Comparison of ENCODE assay signal across 11 cellular contexts in the genomic region with DNA sequence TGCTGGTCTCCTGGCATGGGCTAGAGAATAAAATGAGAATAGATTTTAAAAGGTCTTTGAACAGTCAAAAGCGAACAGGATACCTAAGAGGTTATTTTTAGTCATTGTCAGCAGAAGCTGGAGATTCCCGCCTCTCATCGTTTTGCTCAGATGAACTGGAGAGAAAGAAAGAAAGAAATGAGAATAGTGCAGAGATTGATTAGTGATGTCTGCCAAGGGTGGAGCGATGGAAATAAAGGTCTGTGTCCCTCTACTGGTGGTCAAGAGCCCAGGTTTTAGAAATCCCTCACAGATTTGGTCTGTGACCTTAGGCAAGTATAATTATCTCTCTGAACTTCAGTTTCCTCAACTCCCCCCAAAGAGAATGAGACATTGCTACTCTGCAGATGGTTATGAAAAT. TPM values are rescaled to one million over a fixed set of nuclear protein-coding genes. Genes with fewer than 3 reads are reported as not detected.
A peak's percentile ranks its signal among the peaks of the same experiment; 100 is the strongest.
DNase-seq lines count a peak whose midpoint lies in the region; ATAC-seq, FAIRE-seq and TF ChIP-seq lines count a peak whose summit lies in the region.
"Had no signal": no experiment of that assay in that cellular context is flagged by ENCODE, and none has a peak within 500 bp of the region (broad histone marks: within the 10 kb centered on the region; RNA-seq: fewer than 3 reads in every experiment).

No MANE protein-coding gene starts in this region.

- peaks cover 9 to 10% of the 10 kb centered on the region in 2 donors for H3K27me3 ChIP-seq in small intestine (ENCODE audit: control insufficient read depth in 2 of 2, insufficient read depth in 2 of 2, low read length in 2 of 2)

- H3K27me3 Mint-ChIP-seq in WTC11 (ENCODE audit: low read depth) (peaks cover 50% of the 10 kb centered on the region), memory B cell (peaks cover 33% of the 10 kb centered on the region)

- ATAC-seq in WTC11 (peak; percentile 18; the same call in 1 of the 2 replicates), memory B cell (ENCODE audit: low read depth) (peak; percentile 50)

- H3K27ac ChIP-seq in small intestine (ENCODE audit: low read depth in 1 of 2, low read length in 1 of 2) = no peak overlapping the region
- H3K27ac ChIP-seq: prostate gland had no signal

- no peak for FAIRE-seq in small intestine (lab: Jason Lieb, UNC)
- FAIRE-seq: keratinocyte had no signal

- H3K9me3 Mint-ChIP-seq in WTC11 (no peaks in the 10 kb centered on the region), memory B cell (no peaks in the 10 kb centered on the region)

- no peaks in the 10 kb centered on the region for H3K4me1 ChIP-seq in small intestine (ENCODE audit: control insufficient read depth in 2 of 2, insufficient read depth in 1 of 2, low read depth in 1 of 2, low read length in 1 of 2)
- H3K4me1 ChIP-seq: prostate gland had no signal

- no peak overlapping the region for H3K4me3 ChIP-seq in GM12875 (ENCODE audit: low read depth, low read length)
- no peak overlapping the region for H3K4me3 ChIP-seq in NB4 (ENCODE audit: low read depth, low read length)
- no peak overlapping the region for H3K4me3 ChIP-seq in small intestine (ENCODE audit: low read depth in 1 of 2, low read length in 2 of 2)
- H3K4me3 ChIP-seq: prostate gland had no signal

- peak; percentile 49 for DNase-seq in NB4 (ENCODE audit: low read depth)
- DNase-seq in WTC11 (ENCODE audit: low spot score) = no peak
- DNase-seq in memory B cell (ENCODE audit: low spot score in 2 of 2) = no peak
- DNase-seq in small intestine = no peak
- no peak for DNase-seq in GOT3 (lab: John Stamatoyannopoulos, UW)
- DNase-seq in activated gamma-delta T cell treated with Interleukin-2 at 50 U/mL for 16 hours = no peak
- DNase-seq: activated effector memory CD4-positive, alpha-beta T cell treated with Interleukin-2 at 50 U/mL for 16 hours; T-helper 9 cell had no signal

- no peak overlapping the region for H3K27ac Mint-ChIP-seq in WTC11
- H3K27ac Mint-ChIP-seq in memory B cell = no peak overlapping the region

- no peak for TF ChIP-seq POLR2A in NB4 (IDR thresholded peaks at IDR 0.05; ENCODE audit: extremely low read depth, insufficient read length)

- no peaks in the 10 kb centered on the region for H3K36me3 Mint-ChIP-seq in WTC11
- no peaks in the 10 kb centered on the region for H3K36me3 Mint-ChIP-seq in memory B cell

- H3K4me1 Mint-ChIP-seq in WTC11 (peaks cover 14% of the 10 kb centered on the region), memory B cell (peaks cover 12% of the 10 kb centered on the region)

- CTCF ChIA-PET in WTC11 (lab: Charles Lee) = interaction anchor here (1.1 to 3.4 kb wide), 4 partner anchors 8 to 45 kb away, joined by 3 to 29 read pairs (median 4); no protein-coding TSS in a partner anchor

- WGBS in small intestine, 3 donors = 49 to 58% (median 50%) methylated on average over 4 of the region's 4 CpGs

- H3K4me3 Mint-ChIP-seq in WTC11 (peak overlapping the region; percentile 36), memory B cell (no peak overlapping the region)

- no peaks in the 10 kb centered on the region for H3K9me3 ChIP-seq in small intestine (ENCODE audit: control insufficient read depth, low read depth)
- H3K9me3 ChIP-seq: prostate gland had no signal

- 0 out of 2 replicates have a peak, but pooled peaks have one; percentile 4 for TF ChIP-seq CTCF in GM12875 (IDR thresholded peaks at IDR 0.05; ENCODE audit: borderline replicate concordance, insufficient read depth, low read depth, low read length)
- no peak for TF ChIP-seq CTCF in NB4 (IDR thresholded peaks at IDR 0.05; ENCODE audit: low read depth, low read length)
- no peak for TF ChIP-seq CTCF in WTC11 (IDR thresholded peaks at IDR 0.05)

- no peaks in the 10 kb centered on the region for H3K36me3 ChIP-seq in small intestine (ENCODE audit: control insufficient read depth in 2 of 2, insufficient read depth in 2 of 2, low read length in 2 of 2)
- H3K36me3 ChIP-seq: prostate gland had no signal

- POLR2A ChIA-PET in WTC11 (lab: Charles Lee) = no interaction called here

TF ChIP-seq in WTC11, 78 proteins besides CTCF, POLR2A, EP300 and RAD21:
- no peak for TF ChIP-seq ESRRA (CRISPR knock-in tag; IDR thresholded peaks at IDR 0.05; ENCODE audit: borderline replicate concordance)
- TF ChIP-seq, protein P1, sequence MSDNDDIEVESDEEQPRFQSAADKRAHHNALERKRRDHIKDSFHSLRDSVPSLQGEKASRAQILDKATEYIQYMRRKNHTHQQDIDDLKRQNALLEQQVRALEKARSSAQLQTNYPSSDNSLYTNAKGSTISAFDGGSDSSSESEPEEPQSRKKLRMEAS (CRISPR knock-in tag; IDR thresholded peaks at IDR 0.05) = no peak
- TF ChIP-seq, protein P2, sequence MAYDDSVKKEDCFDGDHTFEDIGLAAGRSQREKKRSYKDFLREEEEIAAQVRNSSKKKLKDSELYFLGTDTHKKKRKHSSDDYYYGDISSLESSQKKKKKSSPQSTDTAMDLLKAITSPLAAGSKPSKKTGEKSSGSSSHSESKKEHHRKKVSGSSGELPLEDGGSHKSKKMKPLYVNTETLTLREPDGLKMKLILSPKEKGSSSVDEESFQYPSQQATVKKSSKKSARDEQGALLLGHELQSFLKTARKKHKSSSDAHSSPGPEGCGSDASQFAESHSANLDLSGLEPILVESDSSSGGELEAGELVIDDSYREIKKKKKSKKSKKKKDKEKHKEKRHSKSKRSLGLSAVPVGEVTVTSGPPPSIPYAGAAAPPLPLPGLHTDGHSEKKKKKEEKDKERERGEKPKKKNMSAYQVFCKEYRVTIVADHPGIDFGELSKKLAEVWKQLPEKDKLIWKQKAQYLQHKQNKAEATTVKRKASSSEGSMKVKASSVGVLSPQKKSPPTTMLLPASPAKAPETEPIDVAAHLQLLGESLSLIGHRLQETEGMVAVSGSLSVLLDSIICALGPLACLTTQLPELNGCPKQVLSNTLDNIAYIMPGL (CRISPR knock-in tag; IDR thresholded peaks at IDR 0.05) = no peak
- no peak for TF ChIP-seq FOXP4 (CRISPR knock-in tag; IDR thresholded peaks at IDR 0.05)
- TF ChIP-seq CREB1 (CRISPR knock-in tag; IDR thresholded peaks at IDR 0.05) = no peak
- TF ChIP-seq ZNF416 (CRISPR knock-in tag; IDR thresholded peaks at IDR 0.05) = no peak
- TF ChIP-seq NR1H2 (CRISPR knock-in tag; IDR thresholded peaks at IDR 0.05) = no peak
- TF ChIP-seq CBFB (CRISPR knock-in tag; IDR thresholded peaks at IDR 0.05; ENCODE audit: low read depth) = no peak
TF ChIP-seq in WTC11: peak in this region for 0.

RNA-seq across cellular contexts. Expression of gene NCAN, which starts 5.4 kb away (rescaled TPM):
- 1.9 to 3.0 TPM (median 2.5 TPM) in 3 replicates for total RNA-seq in WTC11 (2021)
- polyA plus RNA-seq in small intestine = under 1 TPM in 2 of 3 donors, not detected in 1; 0.16 to 0.27 TPM
- polyA plus RNA-seq: keratinocyte had no signal

RNA-seq across cellular contexts. Expression of gene NR2C2AP, which starts 13.9 kb away (rescaled TPM):
- 22.7 to 24.9 TPM (median 23.4 TPM) in 3 replicates for total RNA-seq in WTC11 (2021)
- polyA plus RNA-seq in small intestine = 10 to 100 TPM in 2 of 3 donors, 1 to 10 TPM in 1; 8.1 to 22.9 (median 14.6) TPM

RNA-seq across cellular contexts. Expression of gene RFXANK, which starts 25.1 kb away (rescaled TPM):
- total RNA-seq in WTC11 (2021) = 78.1 to 87.1 TPM (median 78.7 TPM) in 3 replicates
- 100 to 1,000 TPM in 2 of 3 donors, 10 to 100 TPM in 1; 89.4 to 149 (median 119) TPM for polyA plus RNA-seq in small intestine

RNA-seq across cellular contexts. Expression of gene BORCS8, which starts 25.2 kb away (rescaled TPM):
- total RNA-seq in WTC11 (2021) = 18.4 to 24.2 TPM (median 20.9 TPM) in 3 replicates
- polyA plus RNA-seq in small intestine = 10 to 100 TPM; 15.1 to 24.7 (median 21.5) TPM

RNA-seq across cellular contexts. Expression of gene MEF2B, which starts 47.0 kb away (rescaled TPM):
- total RNA-seq in WTC11 (2021) = 1.3 to 1.7 TPM (median 1.7 TPM) in 3 replicates
- polyA plus RNA-seq in small intestine = 1 to 10 TPM; 1.5 to 3.2 (median 2.5) TPM
- total RNA-seq: prostate gland had no signal
